Comparison of ENCODE assay signal across 23 cellular contexts in the genomic region with DNA sequence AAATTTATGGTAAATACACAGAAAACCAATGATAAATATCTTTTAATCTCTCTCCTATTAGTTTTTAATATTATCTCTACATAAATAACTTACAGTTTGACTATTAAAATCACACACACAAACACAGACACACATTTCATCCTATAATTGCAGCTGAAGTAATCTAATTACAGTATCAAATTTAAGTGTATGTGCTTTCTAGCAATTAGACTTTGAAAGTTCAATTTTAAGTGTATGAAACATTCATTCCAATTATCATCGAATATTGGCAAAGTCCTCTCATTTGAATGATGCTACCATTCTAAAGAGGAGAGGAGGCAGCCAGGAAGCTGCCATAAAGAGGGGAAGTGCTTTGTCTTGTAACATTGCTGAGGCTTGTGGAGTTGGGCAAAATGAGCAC.
"Had no signal": no experiment of that assay in that cellular context is flagged by ENCODE, and none has a peak within 500 bp of the region (broad histone marks: within the 10 kb centered on the region; RNA-seq: fewer than 3 reads in every experiment).

No MANE protein-coding gene starts in this region.

- H3K27ac ChIP-seq: adrenal gland, PC-9 had no signal

- H3K4me3 ChIP-seq: adrenal gland, K562, PC-9 had no signal

- DNase-seq: activated CD4-positive, alpha-beta T cell treated with anti-CD3 and anti-CD28 coated beads for 48 hours; activated CD4-positive, alpha-beta T cell treated with anti-CD3 and anti-CD28 coated beads, Interleukin-2, amount 50 U/mL, for 4 hours; activated CD4-positive, CD25-positive, alpha-beta regulatory T cell treated with anti-CD3 and anti-CD28 coated beads, Interleukin-2, amount 50 U/mL, for 72 hours; activated CD8-positive, alpha-beta memory T cell treated with anti-CD3 and anti-CD28 coated beads, Interleukin-2, amount 50 U/mL, for 48 hours; activated CD8-positive, alpha-beta T cell treated with anti-CD3 and anti-CD28 coated beads, Interleukin-2, amount 10 ng/mL, durations not matched to agents 7 days and 5 days; activated naive CD4-positive, alpha-beta T cell treated with anti-CD3 and anti-CD28 coated beads, Interleukin-2, amount 50 U/mL, for 16 hours; activated naive CD8-positive, alpha-beta T cell treated with anti-CD3 and anti-CD28 coated beads, Interleukin-2, amount 10 ng/mL, durations not matched to agents 7 days and 5 days; activated T-cell treated with anti-CD3 and anti-CD28 coated beads, Interleukin-2, amount 50 U/mL, for 1 hour; adrenal gland; anterior cingulate cortex; cerebellar nuclear complex; Karpas-422; MM.1S; NCI-H146; NCI-H187 treated with DMSO at 0.1 percent for 48 hours; NCI-H2081 treated with DMSO at 0.1 percent for 48 hours; NCI-H446 treated with DMSO at 0.1 percent for 48 hours; NCI-H524 treated with DMSO at 0.1 percent for 48 hours; PC-9; SHP77 treated with DMSO at 0.1 percent for 48 hours; SW 1271 had no signal

- H2AFZ ChIP-seq: PC-9 had no signal

- ATAC-seq: activated CD8-positive, alpha-beta T cell treated with anti-CD3 and anti-CD28 coated beads, Interleukin-2, amount 10 ng/mL, durations not matched to agents 7 days and 5 days; K562; WTC11 had no signal

- H3K4me1 ChIP-seq: adrenal gland had no signal

- H3K27me3 ChIP-seq: adrenal gland had no signal

- H3K9me3 ChIP-seq: adrenal gland had no signal

- H3K36me3 ChIP-seq: adrenal gland had no signal

- H3K4me2 ChIP-seq: PC-9 had no signal
